ENCODE assay signal across 11 cellular contexts in genomic region chr1:148317288-148317985, GRCh38.
DNase-seq lines count a peak whose midpoint lies in the region; FAIRE-seq and TF ChIP-seq lines count a peak whose summit lies in the region.
"Had no signal": no experiment of that assay in that cellular context is flagged by ENCODE, and none has a peak within 500 bp of the region (broad histone marks: within the 10 kb centered on the region; RNA-seq: fewer than 3 reads in every experiment).

No MANE protein-coding gene starts in this region.

- H3K27me3 ChIP-seq in endothelial cell of umbilical vein (ENCODE audit: control insufficient read depth in 2 of 2, insufficient read depth in 2 of 2, low read length in 2 of 2) (peaks cover 32 to 46% of the 10 kb centered on the region in 2 experiments), parathyroid adenoma (ENCODE audit: control insufficient read depth, insufficient read depth, low read length) (no peaks in the 10 kb centered on the region)

- no TSS peak for BruUV-seq in endothelial cell of umbilical vein (replicated peaks; lab: Mats Ljungman, UMichigan)

- no peaks in the 10 kb centered on the region for H4K20me1 ChIP-seq in endothelial cell of umbilical vein (replicated peaks; ENCODE audit: control insufficient read depth, extremely low read depth, insufficient read depth, low read length)

- H3K9ac ChIP-seq in ES-I3 (ENCODE audit: low read depth, low read length) (peak overlapping the region; percentile 81), endothelial cell of umbilical vein (replicated peaks; ENCODE audit: extremely low read depth, insufficient read depth, low read length) (no peak overlapping the region), parathyroid adenoma (no peak overlapping the region)

- H3K9me1 ChIP-seq in endothelial cell of umbilical vein (replicated peaks; ENCODE audit: control insufficient read depth, extremely low read depth, insufficient read depth, low read length), result no peaks in the 10 kb centered on the region

- dilution Hi-C loops in endothelial cell of umbilical vein (cut with MboI; ENCODE audit: extremely low pct_ligation_motif_present, low sequenced_read_pairs), result no loop called here

- TF ChIP-seq POLR2A in NB4 (IDR thresholded peaks at IDR 0.05; ENCODE audit: extremely low read depth, insufficient read length) (no peak), endothelial cell of umbilical vein (IDR thresholded peaks at IDR 0.05; ENCODE audit: low read depth, low read length) (no peak)

- no peak for FAIRE-seq in endothelial cell of umbilical vein (lab: Jason Lieb, UNC)
- FAIRE-seq: small intestine had no signal

- H3K27ac ChIP-seq in endothelial cell of umbilical vein (ENCODE audit: insufficient read depth, low read depth, low read length) (no peak overlapping the region), parathyroid adenoma (no peak overlapping the region)

- H3K4me1 ChIP-seq in ES-I3 (ENCODE audit: insufficient read depth, low read length) (no peaks in the 10 kb centered on the region), endothelial cell of umbilical vein (ENCODE audit: control insufficient read depth, extremely low read depth, insufficient read depth, low read length) (peaks cover 5% of the 10 kb centered on the region), parathyroid adenoma (no peaks in the 10 kb centered on the region)

- no peak overlapping the region for H2AFZ ChIP-seq in endothelial cell of umbilical vein (ENCODE audit: low read depth, low read length)
- no peak overlapping the region for H2AFZ ChIP-seq in parathyroid adenoma

- intact Hi-C loops in endothelial cell of umbilical vein (cut with micrococcal nuclease), result no loop called here

- no peak overlapping the region for H3K4me2 ChIP-seq in endothelial cell of umbilical vein (ENCODE audit: insufficient read depth, low read length)
- H3K4me2 ChIP-seq in parathyroid adenoma (ENCODE audit: low read length), result peak overlapping the region; percentile 9

- peak overlapping the region; percentile 75 for H3K4me3 ChIP-seq in NB4 (ENCODE audit: low read depth, low read length)
- H3K4me3 ChIP-seq in endothelial cell of umbilical vein (replicated peaks in 1 of 3; ENCODE audit: insufficient read depth in 1 of 3, low read depth in 1 of 3, low read length in 3 of 3), result no peak overlapping the region
- no peak overlapping the region for H3K4me3 ChIP-seq in parathyroid adenoma (ENCODE audit: low read depth, low read length)
- H3K4me3 ChIP-seq: lung had no signal

- DNase-seq in NB4 (ENCODE audit: low read depth), result no peak
- no peak for DNase-seq in endothelial cell of umbilical vein (ENCODE audit: low read depth, low spot score)
- DNase-seq in NCI-H2029 treated with DMSO at 0.1 percent for 48 hours (lab: John Stamatoyannopoulos, UW), result no peak
- DNase-seq in stimulated activated CD4-positive, alpha-beta T cell treated with anti-CD3 and anti-CD28 coated beads, Interleukin-2, amount 100 ng/mL, for 48 hours, result no peak
- DNase-seq in anterior cingulate cortex (lab: John Stamatoyannopoulos, UW), result no peak
- DNase-seq: caudate nucleus, NCI-H524 treated with DMSO at 0.1 percent for 48 hours, small intestine had no signal

- H3K79me2 ChIP-seq in endothelial cell of umbilical vein (ENCODE audit: control insufficient read depth, insufficient read depth, low read length) (no peaks in the 10 kb centered on the region), parathyroid adenoma (no peaks in the 10 kb centered on the region)

- TF ChIP-seq CTCF in NB4 (IDR thresholded peaks at IDR 0.05; ENCODE audit: low read depth, low read length) (no peak), endothelial cell of umbilical vein (IDR thresholded peaks at IDR 0.05; ENCODE audit: extremely low read depth in 1 of 2, insufficient read depth in 1 of 2, low read depth in 1 of 2, low read length in 2 of 2) (no peak), parathyroid adenoma (IDR thresholded peaks at IDR 0.05) (no peak)

- POLR2A ChIA-PET in endothelial cell of umbilical vein (lab: Charles Lee), result no interaction called here

- H3K36me3 ChIP-seq in ES-I3 (ENCODE audit: insufficient read depth, low read length) (no peaks in the 10 kb centered on the region), endothelial cell of umbilical vein (ENCODE audit: control insufficient read depth in 2 of 2, extremely low read depth in 1 of 2, insufficient read depth in 2 of 2, low read length in 2 of 2) (no peaks in the 10 kb centered on the region), parathyroid adenoma (ENCODE audit: control insufficient read depth, insufficient read depth, low read length) (no peaks in the 10 kb centered on the region)

- CTCF ChIA-PET in endothelial cell of umbilical vein (lab: Charles Lee), result no interaction called here

- H3K9me3 ChIP-seq in ES-I3 (ENCODE audit: control insufficient read depth, insufficient read depth, low read length), result no peaks in the 10 kb centered on the region; the same call in 1 of the 2 replicates
- no peaks in the 10 kb centered on the region for H3K9me3 ChIP-seq in endothelial cell of umbilical vein (replicated peaks; ENCODE audit: control insufficient read depth, insufficient read depth, low read length)
- H3K9me3 ChIP-seq in parathyroid adenoma (ENCODE audit: control insufficient read depth, low read length), result no peaks in the 10 kb centered on the region

TF ChIP-seq in endothelial cell of umbilical vein, 7 proteins besides CTCF, POLR2A, EP300 and RAD21:
- TF ChIP-seq MAX (IDR thresholded peaks at IDR 0.05; ENCODE audit: insufficient read depth, insufficient read length) (no peak), FOS (IDR thresholded peaks at IDR 0.05; ENCODE audit: borderline replicate concordance, insufficient read depth, low read length) (no peak), POLR2AphosphoS5 (IDR thresholded peaks at IDR 0.05; ENCODE audit: insufficient read depth, low read depth, low read length) (no peak), EZH2 (IDR thresholded peaks at IDR 0.05; ENCODE audit: borderline replicate concordance, low read depth, low read length, severe bottlenecking) (peak; percentile 34), MYC (IDR thresholded peaks at IDR 0.05; ENCODE audit: low read depth, low read length) (no peak), GATA2 (IDR thresholded peaks at IDR 0.05; ENCODE audit: insufficient read depth, insufficient read length, low read depth, low read length) (no peak)
TF ChIP-seq in endothelial cell of umbilical vein: peak in this region for 1.
